Comparison of ENCODE assay signal across 19 cellular contexts in genomic region chr4:137641554-137641953, GRCh38.
A peak's percentile ranks its signal among the peaks of the same experiment; 100 is the strongest.
DNase-seq lines count a peak whose midpoint lies in the region; ATAC-seq and TF ChIP-seq lines count a peak whose summit lies in the region.
"Had no signal": no experiment of that assay in that cellular context is flagged by ENCODE, and none has a peak within 500 bp of the region (broad histone marks: within the 10 kb centered on the region; RNA-seq: fewer than 3 reads in every experiment).

No MANE protein-coding gene starts in this region.

- H3K9ac ChIP-seq in mesenchymal stem cell (ENCODE audit: low read length), result peak overlapping the region; percentile 59

- H2BK5ac ChIP-seq in mesenchymal stem cell (ENCODE audit: low read depth, low read length, poor library complexity, severe bottlenecking), result no peak overlapping the region

- H3K18ac ChIP-seq in mesenchymal stem cell (ENCODE audit: low read depth in 1 of 2, low read length in 2 of 2), result no peak overlapping the region

- no peak overlapping the region for H3K4ac ChIP-seq in mesenchymal stem cell (ENCODE audit: low read depth in 1 of 2, low read length in 2 of 2)

- H2AFZ ChIP-seq in mesenchymal stem cell (ENCODE audit: low read depth, low read length), result no peak overlapping the region

- no peaks in the 10 kb centered on the region for H3K27me3 ChIP-seq in mesenchymal stem cell (ENCODE audit: control insufficient read depth in 1 of 2, insufficient read depth in 1 of 2, low read length in 2 of 2)
- no peaks in the 10 kb centered on the region for H3K27me3 ChIP-seq in right lobe of liver
- H3K27me3 ChIP-seq: adrenal gland, cardiac muscle cell, dorsolateral prefrontal cortex, left lung had no signal

- no peak for ATAC-seq in right lobe of liver
- ATAC-seq: activated CD4-positive, alpha-beta T cell treated with anti-CD3 and anti-CD28 coated beads for 36 hours; left lung had no signal

- no peak overlapping the region for H4K8ac ChIP-seq in mesenchymal stem cell (ENCODE audit: low read length)

- H3K27ac ChIP-seq in mesenchymal stem cell (ENCODE audit: low read length, poor library complexity, severe bottlenecking) (no peak overlapping the region), right lobe of liver (no peak overlapping the region)
- H3K27ac ChIP-seq: adrenal gland, cardiac muscle cell, dorsolateral prefrontal cortex, left lung had no signal

- H3K36me3 ChIP-seq in mesenchymal stem cell (ENCODE audit: control insufficient read depth in 1 of 2, insufficient read depth in 2 of 2, low read depth in 1 of 2, low read length in 2 of 2) (no peaks in the 10 kb centered on the region), right lobe of liver (no peaks in the 10 kb centered on the region)
- H3K36me3 ChIP-seq: adrenal gland, cardiac muscle cell, left lung had no signal

- H3K79me1 ChIP-seq in mesenchymal stem cell (replicated peaks; ENCODE audit: low read length, poor library complexity, severe bottlenecking), result no peaks in the 10 kb centered on the region

- H3K14ac ChIP-seq in mesenchymal stem cell (ENCODE audit: low read length in 2 of 2), result no peak overlapping the region

- no peak overlapping the region for H3K23ac ChIP-seq in mesenchymal stem cell (ENCODE audit: low read length in 2 of 2)

- H2BK12ac ChIP-seq in mesenchymal stem cell (ENCODE audit: low read length in 2 of 2), result no peak overlapping the region

- no peaks in the 10 kb centered on the region for H3K4me1 ChIP-seq in mesenchymal stem cell (ENCODE audit: control insufficient read depth, insufficient read depth, low read depth, low read length)
- no peaks in the 10 kb centered on the region for H3K4me1 ChIP-seq in right lobe of liver
- H3K4me1 ChIP-seq: left lung had no signal

- WGBS in mesenchymal stem cell, result no CpG with 5 or more reads among the region's 3 CpGs
- WGBS in right lobe of liver (ENCODE audit: insufficient coverage, low coverage, low lambda C conversion rate, missing lambda C conversion rate), result 69% methylated on average over 3 of the region's 3 CpGs

- H2BK120ac ChIP-seq in mesenchymal stem cell (ENCODE audit: low read depth, low read length), result no peak overlapping the region

- H3K4me3 ChIP-seq in AG09309 (ENCODE audit: control insufficient read depth, low read depth, low read length), result no peak overlapping the region
- H3K4me3 ChIP-seq in fibroblast of mammary gland (ENCODE audit: control insufficient read depth, low read depth, low read length), result no peak overlapping the region
- H3K4me3 ChIP-seq in mesenchymal stem cell (ENCODE audit: insufficient read depth in 1 of 2, low read depth in 1 of 2, low read length in 2 of 2), result no peak overlapping the region
- H3K4me3 ChIP-seq in right lobe of liver, result no peak overlapping the region
- H3K4me3 ChIP-seq: adrenal gland, cardiac muscle cell, dorsolateral prefrontal cortex, left lung had no signal

- H3K4me2 ChIP-seq in mesenchymal stem cell (ENCODE audit: low read length, poor library complexity, severe bottlenecking), result no peak overlapping the region

- TF ChIP-seq POLR2A in right lobe of liver (IDR thresholded peaks at IDR 0.05), result no peak

- no peak overlapping the region for H4K91ac ChIP-seq in mesenchymal stem cell (ENCODE audit: low read length)

- intact Hi-C loops in right lobe of liver (cut with DNase I), result no loop called here

- H3K9me3 ChIP-seq in mesenchymal stem cell (ENCODE audit: control insufficient read depth, low read length) (no peaks in the 10 kb centered on the region), right lobe of liver (no peaks in the 10 kb centered on the region)
- H3K9me3 ChIP-seq: adrenal gland, left lung had no signal

- H2BK15ac ChIP-seq in mesenchymal stem cell (ENCODE audit: low read depth, poor library complexity, severe bottlenecking), result no peak overlapping the region

- H2AK5ac ChIP-seq in mesenchymal stem cell (ENCODE audit: low read length, severe bottlenecking), result no peak overlapping the region

- peak; percentile 5 for DNase-seq in AG09309 (ENCODE audit: low read depth)
- DNase-seq in NCI-H2171 (lab: John Stamatoyannopoulos, UW), result peak; percentile 15
- peak; percentile 93 for DNase-seq in fibroblast of mammary gland (ENCODE audit: low read depth)
- no peak for DNase-seq in mesenchymal stem cell
- no peak for DNase-seq in glomerular visceral epithelial cell (ENCODE audit: extremely low spot score)
- no peak for DNase-seq in kidney glomerular epithelial cell (lab: John Stamatoyannopoulos, UW)
- DNase-seq in right lobe of liver, result no peak
- DNase-seq in activated naive CD4-positive, alpha-beta T cell treated with Interleukin-2 at 50 U/mL for 16 hours, result no peak
- DNase-seq: activated CD4-positive, alpha-beta T cell treated with anti-CD3 and anti-CD28 coated beads for 36 hours; adrenal gland; CD4-positive, alpha-beta T cell; DMS53; dorsolateral prefrontal cortex; GOT3; head of caudate nucleus; left lung; NCI-H774; SIG-M5 had no signal

- TF ChIP-seq CTCF in AG09309 (IDR thresholded peaks at IDR 0.05; ENCODE audit: control insufficient read depth, insufficient read depth, low read depth, low read length, missing control alignments) (no peak), fibroblast of mammary gland (conservative IDR thresholded peaks at IDR 0.05; ENCODE audit: control insufficient read depth, insufficient read depth, low read depth, low read length) (no peak), right lobe of liver (IDR thresholded peaks at IDR 0.05) (no peak)

Comparison
In these comparisons a context has a peak if more than half of its experiments do, and no peak if none do; other contexts are left out.
1. DNase-seq: peak in AG09309 (single experiment), NCI-H2171 (single experiment) and fibroblast of mammary gland (single experiment); none in mesenchymal stem cell (single experiment), glomerular visceral epithelial cell (single experiment), kidney glomerular epithelial cell (single experiment), right lobe of liver (0 of 3) and activated naive CD4-positive, alpha-beta T cell treated with Interleukin-2 at 50 U/mL for 16 hours (single experiment).